Comparison of ENCODE assay signal across 8 cellular contexts in genomic region chr13:112627613-112628012, GRCh38. TPM values are rescaled to one million over a fixed set of nuclear protein-coding genes. Genes with fewer than 3 reads are reported as not detected.
A peak's percentile ranks its signal among the peaks of the same experiment; 100 is the strongest.
DNase-seq lines count a peak whose midpoint lies in the region; ATAC-seq, FAIRE-seq and TF ChIP-seq lines count a peak whose summit lies in the region.
"Not testable (repeated sequence)": the region's sequence is repeated elsewhere in the genome, so short reads cannot be mapped to it uniquely, and the experiment has no call there.

No MANE protein-coding gene starts in this region.

- CTCF ChIA-PET in HEK293 (lab: Yijun Ruan, JAX) (interaction anchor here (0.6 kb wide), 1 partner anchor 248 kb away, joined by 3 read pairs; no protein-coding TSS in a partner anchor), WTC11 (lab: Charles Lee) (interaction anchor here (1.2 kb wide), 1 partner anchor 13 kb away, joined by 4 read pairs; no protein-coding TSS in a partner anchor)
- CTCF ChIA-PET in K562 (lab: Yijun Ruan, JAX; ENCODE audit: low intra/inter-chr PET ratio) = not testable (repeated sequence)

- not testable (repeated sequence) for H3K9me1 ChIP-seq in K562 (ENCODE audit: control insufficient read depth, insufficient read depth, low read length)

- H3K9ac ChIP-seq in K562 (ENCODE audit: insufficient read depth in 1 of 2, low read depth in 2 of 2, low read length in 2 of 2); neuronal stem cell (ENCODE audit: low read depth, low read length, poor library complexity): not testable (repeated sequence)

- not testable (repeated sequence) for H3K18ac ChIP-seq in neuronal stem cell (ENCODE audit: low read length)

- TF ChIP-seq EP300 in K562 (IDR thresholded peaks at IDR 0.05; ENCODE audit: low read length) = not testable (repeated sequence)

- in situ Hi-C loops in K562 (cut with MboI) = not testable (repeated sequence)

- H3K79me1 ChIP-seq in neuronal stem cell (ENCODE audit: low read depth, low read length) = not testable (repeated sequence)

- no CpG with 5 or more reads among the region's 1 CpG for WGBS in K562 (ENCODE audit: insufficient coverage, low coverage, missing lambda C conversion rate)
- no CpG with 5 or more reads among the region's 1 CpG for WGBS in neuronal stem cell (ENCODE audit: extremely low coverage in 2 of 2, insufficient read length in 2 of 2, insufficient replicate concordance in 1 of 2), 2 donors

- not testable (repeated sequence) for H3K23ac ChIP-seq in neuronal stem cell (ENCODE audit: low read depth, low read length, poor library complexity)

- not testable (repeated sequence) for H3K4me3 ChIP-seq in HEK293 (ENCODE audit: low read depth, low read length); K562; neuronal stem cell (ENCODE audit: low read length in 2 of 2)

- H2BK120ac ChIP-seq in neuronal stem cell (ENCODE audit: low read depth, low read length) = not testable (repeated sequence)

- POLR2A ChIA-PET in HEK293 (lab: Yijun Ruan, JAX); WTC11 (lab: Charles Lee): not testable (repeated sequence)
- POLR2A ChIA-PET in K562 (lab: Yijun Ruan, JAX) = interaction anchor here (0.7 kb wide), 1 partner anchor 9 kb away, joined by 3 read pairs; no protein-coding TSS in a partner anchor

- not testable (repeated sequence) for DNase-seq in WTC11 (ENCODE audit: low spot score); K562 (ENCODE audit: extremely low read depth in 1 of 4, low spot score in 3 of 4); central memory CD8-positive, alpha-beta T cell (ENCODE audit: low spot score in 2 of 2); neuronal stem cell (ENCODE audit: low spot score)
- DNase-seq in cardiac septum (ENCODE audit: low spot score) (peak; percentile 3), islet precursor cell (peak; percentile 13), sciatic nerve (ENCODE audit: low spot score) (peak; percentile 15)

- not testable (repeated sequence) for H3K9me3 ChIP-seq in HEK293 (ENCODE audit: control insufficient read depth, insufficient read depth, low read depth, low read length); K562 (replicated peaks; ENCODE audit: control insufficient read depth, insufficient read depth, low read depth, low read length); neuronal stem cell (replicated peaks in 1 of 2; ENCODE audit: control insufficient read depth in 2 of 2, insufficient read depth in 1 of 2, low read depth in 1 of 2, low read length in 2 of 2)

- H3K79me2 ChIP-seq in K562 (ENCODE audit: control insufficient read depth, insufficient read depth, low read length) = not testable (repeated sequence)

- H3K27ac ChIP-seq in HEK293 (ENCODE audit: extremely low read depth, low read depth, low read length); K562 (ENCODE audit: extremely low read depth, low read depth, low read length); neuronal stem cell (replicated peaks; ENCODE audit: low read length): not testable (repeated sequence)

- intact Hi-C loops in K562 (cut with micrococcal nuclease); cardiac septum (cut with DNase I); sciatic nerve (cut with DNase I): not testable (repeated sequence)

- not testable (repeated sequence) for H3K9me3 Mint-ChIP-seq in WTC11; central memory CD8-positive, alpha-beta T cell

- not testable (repeated sequence) for TF ChIP-seq RAD21 in K562 (CRISPR knock-in tag; conservative IDR thresholded peaks at IDR 0.05 in 1 of 2, IDR thresholded peaks at IDR 0.05 in 1 of 2)

- not testable (repeated sequence) for H3K4me1 ChIP-seq in HEK293 (ENCODE audit: control insufficient read depth, insufficient read depth, low read length); K562 (replicated peaks in 1 of 2; ENCODE audit: control insufficient read depth in 2 of 2, insufficient read depth in 2 of 2, low read length in 2 of 2); neuronal stem cell (ENCODE audit: control insufficient read depth in 2 of 2, insufficient read depth in 1 of 2, low read depth in 1 of 2, low read length in 2 of 2)

- not testable (repeated sequence) for H3K14ac ChIP-seq in neuronal stem cell (ENCODE audit: low read length)

- not testable (repeated sequence) for H2BK12ac ChIP-seq in neuronal stem cell (ENCODE audit: low read length)

- not testable (repeated sequence) for H4K20me1 ChIP-seq in K562 (replicated peaks; ENCODE audit: control insufficient read depth, insufficient read depth, low read length)

- FAIRE-seq in K562 (lab: Jason Lieb, UNC) = not testable (repeated sequence)

- H2AFZ ChIP-seq in K562 (ENCODE audit: low read depth, low read length); neuronal stem cell (ENCODE audit: low read length): not testable (repeated sequence)

- not testable (repeated sequence) for H4K91ac ChIP-seq in neuronal stem cell (ENCODE audit: low read depth, low read length, poor library complexity)

- not testable (repeated sequence) for H3K4me1 Mint-ChIP-seq in WTC11; central memory CD8-positive, alpha-beta T cell

- H3K27ac Mint-ChIP-seq in WTC11 = not testable (repeated sequence)
- H3K27ac Mint-ChIP-seq in central memory CD8-positive, alpha-beta T cell (ENCODE audit: low read depth) = peak overlapping the region; percentile 55

- not testable (repeated sequence) for TF ChIP-seq POLR2A in K562 (conservative IDR thresholded peaks at IDR 0.05)

- not testable (repeated sequence) for H4K8ac ChIP-seq in neuronal stem cell (ENCODE audit: low read depth, low read length)

- H3K27me3 Mint-ChIP-seq in WTC11 (ENCODE audit: low read depth) = not testable (repeated sequence)
- peaks cover 59% of the 10 kb centered on the region for H3K27me3 Mint-ChIP-seq in central memory CD8-positive, alpha-beta T cell

- H3K27me3 ChIP-seq in K562 (ENCODE audit: control insufficient read depth in 2 of 2, insufficient read depth in 2 of 2, low read length in 2 of 2) (peaks cover 23 to 48% of the 10 kb centered on the region in 2 experiments), neuronal stem cell (ENCODE audit: control insufficient read depth in 3 of 3, insufficient read depth in 3 of 3, low read depth in 1 of 3, low read length in 3 of 3) (peaks cover 0 to 33% (median 0%) of the 10 kb centered on the region in 3 experiments)

- BruUV-seq in K562 (replicated peaks; lab: Mats Ljungman, UMichigan) = not testable (repeated sequence)

- not testable (repeated sequence) for H3K4ac ChIP-seq in neuronal stem cell (ENCODE audit: low read length)

- TF ChIP-seq CTCF in HEK293 (tag by site-specific recombination; IDR thresholded peaks at IDR 0.05); WTC11 (IDR thresholded peaks at IDR 0.05); K562 (IDR thresholded peaks at IDR 0.05 in 2 of 3, conservative IDR thresholded peaks at IDR 0.05 in 1 of 3; ENCODE audit: insufficient read depth in 2 of 3, low read depth in 1 of 3, low read length in 3 of 3): not testable (repeated sequence)

- not testable (repeated sequence) for H3K4me2 ChIP-seq in K562 (ENCODE audit: insufficient read depth, low read length); neuronal stem cell (ENCODE audit: insufficient read depth, low read length, poor library complexity, severe bottlenecking)

- not testable (repeated sequence) for H2AK5ac ChIP-seq in neuronal stem cell (ENCODE audit: low read depth, low read length)

- H3K36me3 ChIP-seq in HEK293 (ENCODE audit: control insufficient read depth in 2 of 2, insufficient read depth in 1 of 2, low read length in 2 of 2); K562 (ENCODE audit: control insufficient read depth, insufficient read depth, low read length); neuronal stem cell (replicated peaks in 1 of 2; ENCODE audit: control insufficient read depth in 2 of 2, insufficient read depth in 2 of 2, low read length in 2 of 2): not testable (repeated sequence)

- not testable (repeated sequence) for H2BK15ac ChIP-seq in neuronal stem cell (ENCODE audit: low read length)

- not testable (repeated sequence) for ATAC-seq in WTC11; K562; central memory CD8-positive, alpha-beta T cell (replicated peaks; ENCODE audit: extremely low read depth, poor library complexity, severe bottlenecking); sciatic nerve

- not testable (repeated sequence) for H3K4me3 Mint-ChIP-seq in WTC11; central memory CD8-positive, alpha-beta T cell

- H2BK5ac ChIP-seq in neuronal stem cell (ENCODE audit: low read length) = peak overlapping the region; percentile 63

- not testable (repeated sequence) for H3K36me3 Mint-ChIP-seq in WTC11; central memory CD8-positive, alpha-beta T cell (ENCODE audit: insufficient read depth)

RNA-seq across cellular contexts. Expression of gene TUBGCP3, which starts 39.7 kb away (rescaled TPM):
- total RNA-seq in WTC11 (2021) = 29.9 to 32.3 TPM (median 32.1 TPM) in 3 replicates
- total RNA-seq in K562 (2011; cell fraction: chromatin; rRNA removed; ENCODE audit: low replicate concordance) = 90.0 and 116 TPM in 2 replicates
- 35.5 and 45.8 TPM in 2 replicates for total RNA-seq in K562 (2011; cell fraction: nucleolus; rRNA removed)
- 72.4 and 102 TPM in 2 replicates for total RNA-seq in K562 (2011; cell fraction: nucleoplasm; rRNA removed)
- total RNA-seq in K562 (2014; rRNA removed) = 11.8 and 12.4 TPM in 2 replicates
- total RNA-seq in K562 (2014; rRNA removed; fragmentation: Illumina TruSeq; extraction: Trizol) = 14.2 and 15.4 TPM in 2 replicates
- 14.0 and 15.2 TPM in 2 replicates for total RNA-seq in K562 (2015; rRNA removed; fragmentation: Illumina TruSeq; extraction: Trizol)
- 24.8 and 27.8 TPM in 2 replicates for total RNA-seq in K562 (2021)
- 20.2 and 21.0 TPM in 2 replicates for polyA plus RNA-seq in K562 (2011; rRNA removed)
- polyA plus RNA-seq in K562 (2011; cell fraction: cytosol; rRNA removed) = 21.9 and 30.6 TPM in 2 replicates
- polyA plus RNA-seq in K562 (2011; cell fraction: nucleus; rRNA removed) = 54.8 and 55.0 TPM in 2 replicates
- polyA plus RNA-seq in K562 (2012) = 15.8 and 17.5 TPM in 2 replicates
- 18.2 and 19.8 TPM in 2 replicates for polyA plus RNA-seq in K562 (2014; fragmentation: Illumina TruSeq; extraction: Trizol)
- polyA plus RNA-seq in K562 (2014; fragmentation: Nextera tagmentation; extraction: Ambion mirVana) = 1 to 10 TPM; 3.0 to 3.6 TPM
- polyA plus RNA-seq in K562 (2014; rRNA removed) = 17.3 and 17.9 TPM in 2 replicates
- polyA minus RNA-seq in K562 (2011; rRNA and poly(A)+ RNA removed) = 43.9 and 46.2 TPM in 2 replicates
- 15.8 and 16.5 TPM in 2 replicates for polyA minus RNA-seq in K562 (2011; cell fraction: cytosol; rRNA and poly(A)+ RNA removed)
- 38.0 and 58.4 TPM in 2 replicates for polyA minus RNA-seq in K562 (2011; cell fraction: nucleus; rRNA and poly(A)+ RNA removed)
- total RNA-seq in cardiac septum = 20.7 TPM
- 25.6 TPM for polyA plus RNA-seq in neuronal stem cell (2013, experiment 1 of 2)
- 26.2 TPM for polyA plus RNA-seq in neuronal stem cell (2013, experiment 2 of 2)
- 48.9 TPM for total RNA-seq in sciatic nerve
